ENCODE assay signal across 15 cellular contexts in the genomic region with DNA sequence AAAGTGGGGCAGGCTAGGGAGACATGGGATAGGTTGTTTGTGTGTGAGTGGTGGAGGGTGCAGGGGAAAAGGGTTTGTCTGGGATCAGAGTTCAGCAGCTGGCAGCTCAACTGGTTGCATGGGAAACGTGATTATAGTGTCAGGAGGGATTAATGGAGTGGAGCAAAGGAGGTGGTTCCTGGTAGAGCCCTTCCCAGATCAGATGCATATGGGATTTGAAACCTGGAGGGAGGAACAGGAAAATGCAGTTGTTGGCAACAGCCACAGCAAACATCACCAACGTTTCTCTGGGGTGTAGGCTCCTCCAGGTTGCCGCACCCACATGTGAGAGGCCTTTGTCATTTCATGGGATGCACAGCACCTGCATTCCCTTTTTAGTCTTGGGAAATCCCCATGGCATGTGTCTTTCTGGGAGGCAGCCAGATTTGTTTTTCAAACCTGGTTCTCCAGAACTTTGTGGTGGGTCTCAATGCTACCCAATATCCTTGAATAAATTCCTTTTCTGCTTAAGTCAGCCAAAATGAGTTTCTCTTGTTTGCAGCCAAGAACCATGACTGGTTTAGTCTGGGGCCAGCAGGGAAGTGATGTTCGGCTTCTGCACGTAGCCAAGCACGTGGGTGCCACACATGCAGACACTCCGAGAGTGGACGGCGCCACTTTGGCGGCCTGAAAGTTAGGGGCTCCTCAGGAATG.
A peak's percentile ranks its signal among the peaks of the same experiment; 100 is the strongest.
DNase-seq lines count a peak whose midpoint lies in the region; ATAC-seq and TF ChIP-seq lines count a peak whose summit lies in the region.
"Had no signal": no experiment of that assay in that cellular context is flagged by ENCODE, and none has a peak within 500 bp of the region (broad histone marks: within the 10 kb centered on the region; RNA-seq: fewer than 3 reads in every experiment).

No MANE protein-coding gene starts in this region.

- ATAC-seq in activated T-cell treated with anti-CD3 and anti-CD28 coated beads, Interleukin-2, amount 50 U/mL, for 4 hours: no peak
- ATAC-seq: SK-N-SH treated with all-trans-retinoic acid at 6 μM for 48 hours had no signal

- no peak for TF ChIP-seq CTCF in choroid plexus epithelial cell (conservative IDR thresholded peaks at IDR 0.05; ENCODE audit: low read depth, low read length)
- TF ChIP-seq CTCF in nephron progenitor cell (IDR thresholded peaks at IDR 0.05): no peak
- TF ChIP-seq CTCF in GM13976 (IDR thresholded peaks at IDR 0.05; ENCODE audit: borderline replicate concordance, control extremely low read depth, extremely low read depth, insufficient read depth, missing control alignments): no peak

- peaks cover 16% of the 10 kb centered on the region for H3K9me3 Mint-ChIP-seq in nephron progenitor cell
- H3K9me3 Mint-ChIP-seq in activated T-cell treated with anti-CD3 and anti-CD28 coated beads, Interleukin-2, amount 50 U/mL, for 4 hours: no peaks in the 10 kb centered on the region
- H3K9me3 Mint-ChIP-seq: stimulated activated naive CD8-positive, alpha-beta T cell treated with anti-CD3 and anti-CD28 coated beads, Interleukin-15, Interleukin-2, amounts not matched to agents 100 ng/mL and 50 ng/mL, for 24 hours had no signal

- H3K9me3 ChIP-seq in MG63: no peaks in the 10 kb centered on the region

- H3K4me3 ChIP-seq in MG63 (no peak overlapping the region), choroid plexus epithelial cell (ENCODE audit: low read depth, low read length) (no peak overlapping the region)

- in situ Hi-C loops in GM13976 (cut with MboI; ENCODE audit: low sequenced_read_pairs, unreplicated experiment): no loop called here

- peaks cover 12% of the 10 kb centered on the region for H3K27me3 Mint-ChIP-seq in nephron progenitor cell (ENCODE audit: low read depth, poor library complexity)
- peaks cover 3% of the 10 kb centered on the region for H3K27me3 Mint-ChIP-seq in activated T-cell treated with anti-CD3 and anti-CD28 coated beads, Interleukin-2, amount 50 U/mL, for 4 hours (ENCODE audit: low read depth)
- H3K27me3 Mint-ChIP-seq: stimulated activated naive CD8-positive, alpha-beta T cell treated with anti-CD3 and anti-CD28 coated beads, Interleukin-15, Interleukin-2, amounts not matched to agents 100 ng/mL and 50 ng/mL, for 24 hours had no signal

- peak overlapping the region; percentile 78 for H3K27ac Mint-ChIP-seq in nephron progenitor cell
- H3K27ac Mint-ChIP-seq: stimulated activated naive CD8-positive, alpha-beta T cell treated with anti-CD3 and anti-CD28 coated beads, Interleukin-15, Interleukin-2, amounts not matched to agents 100 ng/mL and 50 ng/mL, for 24 hours had no signal

- no peaks in the 10 kb centered on the region for H3K36me3 ChIP-seq in MG63

- peak overlapping the region; percentile 47 for H3K4me3 Mint-ChIP-seq in nephron progenitor cell
- no peak overlapping the region for H3K4me3 Mint-ChIP-seq in activated T-cell treated with anti-CD3 and anti-CD28 coated beads, Interleukin-2, amount 50 U/mL, for 4 hours
- H3K4me3 Mint-ChIP-seq: stimulated activated naive CD8-positive, alpha-beta T cell treated with anti-CD3 and anti-CD28 coated beads, Interleukin-15, Interleukin-2, amounts not matched to agents 100 ng/mL and 50 ng/mL, for 24 hours had no signal

- no peaks in the 10 kb centered on the region for H3K27me3 ChIP-seq in MG63

- H3K36me3 Mint-ChIP-seq in nephron progenitor cell (ENCODE audit: low read depth): peaks cover 5% of the 10 kb centered on the region
- H3K36me3 Mint-ChIP-seq in activated T-cell treated with anti-CD3 and anti-CD28 coated beads, Interleukin-2, amount 50 U/mL, for 4 hours (ENCODE audit: insufficient read depth): no peaks in the 10 kb centered on the region

- peaks cover 84% of the 10 kb centered on the region for H3K4me1 Mint-ChIP-seq in nephron progenitor cell
- H3K4me1 Mint-ChIP-seq in activated T-cell treated with anti-CD3 and anti-CD28 coated beads, Interleukin-2, amount 50 U/mL, for 4 hours (ENCODE audit: low read depth): no peaks in the 10 kb centered on the region

- DNase-seq in COLO668 (lab: John Stamatoyannopoulos, UW; ENCODE audit: unreplicated experiment) (peak; percentile 35), MG63 (peak; percentile 67), choroid plexus epithelial cell (ENCODE audit: low read depth) (peak; percentile 24), nephron progenitor cell (no peak), GM13976 (ENCODE audit: low spot score) (no peak), NCI-H1694 (lab: John Stamatoyannopoulos, UW) (no peak), NCI-H128 (lab: John Stamatoyannopoulos, UW; ENCODE audit: unreplicated experiment) (no peak)
- DNase-seq in activated T-cell treated with anti-CD3 and anti-CD28 coated beads, Interleukin-2, amount 50 U/mL, for 4 hours: no peak
- DNase-seq: activated CD4-positive, alpha-beta T cell treated with anti-CD3 and anti-CD28 coated beads for 48 hours; activated naive CD4-positive, alpha-beta T cell treated with anti-CD3 and anti-CD28 coated beads, Interleukin-2, amount 50 U/mL, for 16 hours; COR-L47; effector memory CD4-positive, alpha-beta T cell; NCI-H446 had no signal

Comparison
In these comparisons a context has a peak if more than half of its experiments do, and no peak if none do; other contexts are left out.
1. DNase-seq: peak in COLO668 (single experiment), MG63 (single experiment) and choroid plexus epithelial cell (single experiment); none in nephron progenitor cell (single experiment), GM13976 (single experiment), NCI-H1694 (single experiment), activated T-cell treated with anti-CD3 and anti-CD28 coated beads, Interleukin-2, amount 50 U/mL, for 4 hours (single experiment) and NCI-H128 (single experiment).